In the genomic region with DNA sequence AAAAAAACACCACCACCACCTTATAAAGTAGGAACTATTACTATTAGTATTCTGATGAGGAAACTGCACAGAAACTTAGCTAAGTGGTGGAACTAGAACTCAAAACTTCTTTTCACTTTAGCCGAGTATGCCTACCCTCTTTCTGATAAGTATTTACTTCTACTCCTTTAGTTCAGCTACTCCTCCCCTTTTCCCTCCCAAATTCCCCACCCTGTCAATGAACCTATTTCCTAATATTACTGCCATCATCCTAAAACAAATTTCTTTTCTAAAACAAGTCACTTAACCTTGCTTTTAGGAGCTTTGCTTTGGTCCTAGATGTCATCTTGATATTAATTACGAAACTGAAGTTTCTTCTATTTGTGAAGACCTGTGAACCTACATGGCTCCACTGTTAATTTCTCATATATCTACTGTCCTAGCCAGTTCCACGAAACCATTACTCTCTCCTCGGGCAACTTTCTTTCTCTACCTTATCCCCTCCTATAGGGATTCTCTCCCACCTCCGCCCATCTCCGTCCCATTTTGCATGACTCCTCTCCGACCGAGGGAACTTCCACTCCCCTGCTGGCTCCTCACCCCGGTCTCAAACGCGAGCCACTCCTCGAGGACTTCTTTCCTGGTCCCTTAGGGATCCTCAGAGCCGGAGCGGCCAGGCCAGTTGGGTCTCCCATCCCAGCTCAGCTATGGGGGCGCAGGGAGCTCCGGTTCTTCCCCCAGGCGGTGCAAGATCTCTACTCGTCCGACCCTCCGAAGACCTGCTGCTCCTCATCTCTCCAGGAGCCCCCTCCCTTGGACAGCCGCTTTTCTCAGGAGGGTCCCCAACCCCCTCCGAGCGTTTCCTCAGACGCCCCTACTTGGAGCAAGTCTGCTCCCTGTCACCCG, we compare ENCODE assay signal across 8 cellular contexts. TPM values are rescaled to one million over a fixed set of nuclear protein-coding genes. Genes with fewer than 3 reads are reported as not detected.
DNase-seq lines count a peak whose midpoint lies in the region; ATAC-seq, FAIRE-seq and TF ChIP-seq lines count a peak whose summit lies in the region.

No MANE protein-coding gene starts in this region.

- H3K79me1 ChIP-seq in H1 (ENCODE audit: low read depth, low read length) (peaks cover 2% of the 10 kb centered on the region; the same call in 1 of the 2 replicates), mesendoderm (ENCODE audit: low read length) (peaks cover 8% of the 10 kb centered on the region)

- peak overlapping the region; percentile 12 for H3K56ac ChIP-seq in H1 (replicated peaks; ENCODE audit: insufficient read length, low read depth, low read length)
- H3K56ac ChIP-seq in mesendoderm (ENCODE audit: low read length), result peak overlapping the region; percentile 93

- H3K23me2 ChIP-seq in H1 (ENCODE audit: low read depth, low read length), result peaks cover 5% of the 10 kb centered on the region

- H2BK15ac ChIP-seq in H1 (ENCODE audit: low read length) (no peak overlapping the region), mesendoderm (replicated peaks; ENCODE audit: low read depth) (no peak overlapping the region)

- ATAC-seq in HG03045 (IDR thresholded peaks at IDR 0.05; ENCODE audit: unreplicated experiment) (peak; percentile 2), GM21786 (IDR thresholded peaks at IDR 0.05; ENCODE audit: unreplicated experiment) (no peak)

- no peak overlapping the region for H2BK5ac ChIP-seq in H1 (ENCODE audit: low read depth, low read length)
- H2BK5ac ChIP-seq in mesendoderm (ENCODE audit: low read length), result peak overlapping the region; percentile 26

- H4K20me1 ChIP-seq in H1 (replicated peaks in 1 of 2; ENCODE audit: control insufficient read depth in 1 of 2, insufficient read depth in 2 of 2, low read length in 2 of 2), result no peaks in the 10 kb centered on the region

- H3K27me3 ChIP-seq in WERI-Rb-1 (ENCODE audit: insufficient read depth, low read depth, severe bottlenecking) (no peaks in the 10 kb centered on the region), H1 (replicated peaks in 1 of 4; ENCODE audit: control insufficient read depth in 3 of 4, extremely low read depth in 1 of 4, insufficient read depth in 3 of 4, low read length in 3 of 4) (no peaks in the 10 kb centered on the region), mesendoderm (ENCODE audit: insufficient read depth, low read length, poor library complexity) (no peaks in the 10 kb centered on the region), tibial nerve (no peaks in the 10 kb centered on the region)

- no peak overlapping the region for H4K5ac ChIP-seq in H1 (ENCODE audit: insufficient read length, low read depth, low read length)
- no peak overlapping the region for H4K5ac ChIP-seq in mesendoderm (ENCODE audit: low read length)

- H3K14ac ChIP-seq in H1 (ENCODE audit: insufficient read length), result no peak overlapping the region

- WGBS in H1 (ENCODE audit: extremely low coverage in 1 of 2, insufficient coverage in 1 of 2, insufficient read length in 1 of 2, insufficient replicate concordance in 2 of 2, low coverage in 1 of 2, low lambda C conversion rate in 2 of 2, missing lambda C conversion rate in 1 of 2), 2 experiments, result 6% methylated on average over 25 of the region's 25 CpGs; no CpG with 5 or more reads in 1 of the 2 experiments
- WGBS in mesendoderm (ENCODE audit: extremely low coverage, insufficient coverage, low lambda C conversion rate), result no CpG with 5 or more reads among the region's 25 CpGs
- 2 to 3% methylated on average over 25 of the region's 25 CpGs for WGBS in tibial nerve, 2 donors

- TF ChIP-seq RAD21 in H1 (IDR thresholded peaks at IDR 0.05 in 1 of 2, conservative IDR thresholded peaks at IDR 0.05 in 1 of 2; ENCODE audit: low read depth in 2 of 2, low read length in 2 of 2), result no peak

- CTCF ChIA-PET in H1 (lab: Charles Lee; ENCODE audit: partially characterized antibody), result interaction anchor here (0.9 to 1.5 kb wide), 3 partner anchors 15 to 225 kb away, joined by 3 to 5 read pairs (median 5); no protein-coding TSS in a partner anchor

- H3K4me3 ChIP-seq in WERI-Rb-1 (ENCODE audit: low read depth, low read length), result peak overlapping the region; percentile 98
- peak overlapping the region; percentile 80 to 97 (median 88) for H3K4me3 ChIP-seq in H1 (ENCODE audit: extremely low read depth in 1 of 4, insufficient read depth in 2 of 4, low read depth in 3 of 4, low read length in 4 of 4)
- peak overlapping the region; percentile 91 for H3K4me3 ChIP-seq in mesendoderm (ENCODE audit: low read length)
- peak overlapping the region; percentile 76 to 100 (median 89) for H3K4me3 ChIP-seq in tibial nerve

- H3K4me2 ChIP-seq in H1 (ENCODE audit: insufficient read depth in 1 of 2, low read depth in 2 of 2, low read length in 2 of 2), result peak overlapping the region; percentile 73 to 82
- H3K4me2 ChIP-seq in mesendoderm (ENCODE audit: low read length), result peak overlapping the region; percentile 60

- H3K4ac ChIP-seq in H1 (replicated peaks; ENCODE audit: insufficient read length, low read depth, low read length), result no peak overlapping the region
- peak overlapping the region; percentile 82 for H3K4ac ChIP-seq in mesendoderm (ENCODE audit: low read depth, low read length)

- TF ChIP-seq CTCF in WERI-Rb-1 (IDR thresholded peaks at IDR 0.05; ENCODE audit: low read depth, low read length), result no peak
- no peak for TF ChIP-seq CTCF in H1 (IDR thresholded peaks at IDR 0.05; ENCODE audit: control extremely low read depth in 1 of 3, insufficient read depth in 1 of 3, low read depth in 1 of 3, low read length in 3 of 3)
- TF ChIP-seq CTCF in tibial nerve (IDR thresholded peaks at IDR 0.05), result no peak

- H3K9ac ChIP-seq in H1 (replicated peaks in 1 of 4; ENCODE audit: extremely low read depth in 1 of 4, low read depth in 3 of 4, low read length in 3 of 4), result peak overlapping the region in 3 of 4 experiments; percentile 62 to 67 (median 65); a peak in 5 of 7 replicates
- H3K9ac ChIP-seq in mesendoderm (ENCODE audit: low read length), result peak overlapping the region; percentile 92

- H3K4me1 ChIP-seq in H1 (replicated peaks in 1 of 4; ENCODE audit: control insufficient read depth in 3 of 4, insufficient read depth in 4 of 4, low read length in 3 of 4), result peaks cover 0 to 7% (median 3%) of the 10 kb centered on the region in 4 experiments; a peak in 3 of 7 replicates
- H3K4me1 ChIP-seq in mesendoderm (ENCODE audit: control insufficient read depth, low read depth, low read length), result peaks cover under 1% of the 10 kb centered on the region
- H3K4me1 ChIP-seq in tibial nerve, result peaks cover 0 to 72% (median 24%) of the 10 kb centered on the region in 4 donors

- H2BK120ac ChIP-seq in H1 (replicated peaks; ENCODE audit: low read depth, low read length) (no peak overlapping the region), mesendoderm (ENCODE audit: low read depth, low read length) (no peak overlapping the region)

- no peak overlapping the region for H2AFZ ChIP-seq in H1 (ENCODE audit: low read length)

- H3K36me3 ChIP-seq in WERI-Rb-1 (peaks cover 7% of the 10 kb centered on the region), H1 (ENCODE audit: control insufficient read depth in 2 of 4, insufficient read depth in 4 of 4, low read length in 3 of 4) (no peaks in the 10 kb centered on the region), mesendoderm (ENCODE audit: control insufficient read depth, insufficient read depth, low read length) (no peaks in the 10 kb centered on the region), tibial nerve (peaks cover 0 to 3% (median 0%) of the 10 kb centered on the region in 3 donors)

- H2BK12ac ChIP-seq in H1 (ENCODE audit: low read depth, low read length), result no peak overlapping the region

- TF ChIP-seq POLR2A in H1 (IDR thresholded peaks at IDR 0.05; ENCODE audit: control extremely low read depth in 1 of 2, low read depth in 2 of 2, low read length in 2 of 2) (no peak), tibial nerve (IDR thresholded peaks at IDR 0.05) (no peak)

- H2BK20ac ChIP-seq in H1 (ENCODE audit: low read length), result no peak overlapping the region

- H3K23ac ChIP-seq in H1 (ENCODE audit: insufficient read length) (no peak overlapping the region), mesendoderm (ENCODE audit: low read length) (peak overlapping the region; percentile 91)

- DNase-seq in CD1c-positive myeloid dendritic cell (ENCODE audit: extremely low spot score) (peak; percentile 56), WERI-Rb-1 (peak; percentile 28), H1 (ENCODE audit: low read depth in 1 of 2, low spot score in 2 of 2) (peak in 1 of 2 experiments; percentile 67), mesendoderm (peak; percentile 71), tibial nerve (ENCODE audit: low spot score in 2 of 2) (no peak), occipital lobe (lab: John Stamatoyannopoulos, UW) (no peak)

- H3K79me2 ChIP-seq in H1 (ENCODE audit: control insufficient read depth in 1 of 2, insufficient read depth in 2 of 2, low read length in 2 of 2) (peaks cover 3 to 49% of the 10 kb centered on the region in 2 experiments; a peak in 3 of 4 replicates), mesendoderm (ENCODE audit: control insufficient read depth, insufficient read depth, low read length) (peaks cover 11% of the 10 kb centered on the region)

- 0 out of 2 replicates have a peak overlapping the region, but pooled peaks have one; percentile 57 for H4K8ac ChIP-seq in H1 (ENCODE audit: extremely low read depth, insufficient read depth, low read length)
- H4K8ac ChIP-seq in mesendoderm (ENCODE audit: low read depth, low read length), result no peak overlapping the region

- FAIRE-seq in H1 (lab: Jason Lieb, UNC), result no peak

- TF ChIP-seq EP300 in H1 (IDR thresholded peaks at IDR 0.05; ENCODE audit: borderline replicate concordance in 1 of 2, low read depth in 2 of 2, low read length in 2 of 2), result no peak
- TF ChIP-seq EP300 in tibial nerve (IDR thresholded peaks at IDR 0.05), result no peak

- H3K18ac ChIP-seq in H1 (ENCODE audit: extremely low read depth, low read length) (no peak overlapping the region), mesendoderm (ENCODE audit: low read length) (peak overlapping the region; percentile 91)

- no peaks in the 10 kb centered on the region for H3K9me3 ChIP-seq in WERI-Rb-1 (ENCODE audit: severe bottlenecking)
- H3K9me3 ChIP-seq in H1 (ENCODE audit: insufficient read depth in 2 of 2, low read depth in 1 of 2, low read length in 1 of 2), result no peaks in the 10 kb centered on the region
- H3K9me3 ChIP-seq in tibial nerve, result no peaks in the 10 kb centered on the region

- no peak overlapping the region for H4K91ac ChIP-seq in H1 (replicated peaks; ENCODE audit: insufficient read length, low read length)

- no peak overlapping the region for H2AK5ac ChIP-seq in H1 (ENCODE audit: low read depth, low read length)
- H2AK5ac ChIP-seq in mesendoderm (ENCODE audit: low read length), result no peak overlapping the region

- POLR2A ChIA-PET in H1 (lab: Charles Lee; ENCODE audit: partially characterized antibody), result interaction anchor here (0.7 to 1.8 kb wide), 7 partner anchors 8 to 416 kb away, joined by 3 to 5 read pairs (median 3); no protein-coding TSS in a partner anchor

- H3K27ac ChIP-seq in WERI-Rb-1 (peak overlapping the region; percentile 73), H1 (ENCODE audit: low read depth, low read length) (no peak overlapping the region; the same call in 1 of the 2 replicates), mesendoderm (ENCODE audit: low read depth, low read length) (peak overlapping the region; percentile 93), tibial nerve (peak overlapping the region; percentile 93 to 95 (median 95))

RNA-seq across cellular contexts. Expression of a gene that starts 1.1 kb away (rescaled TPM):
- 44.3 and 54.3 TPM in 2 replicates for total RNA-seq in H1 (2021; fragmentation: NEBNext Ultra II Directional; extraction: Animal tissue kit (Norgen Biotek cat#: 25700))
- 78.1 and 88.3 TPM in 2 replicates for polyA plus RNA-seq in H1 (2011; rRNA removed)
- polyA plus RNA-seq in H1 (2011; cell fraction: cytosol; rRNA removed), result 58.1 TPM
- 121 TPM for polyA plus RNA-seq in H1 (2011; cell fraction: nucleus; rRNA removed)
- 31.8 to 40.4 TPM (median 38.1 TPM) in 4 replicates for polyA plus RNA-seq in H1 (2012, experiment 1 of 2)
- 7.8 TPM for polyA plus RNA-seq in H1 (2012, experiment 2 of 2)
- 46.7 TPM for polyA plus RNA-seq in H1 (2013, experiment 1 of 2)
- 45.9 TPM for polyA plus RNA-seq in H1 (2013, experiment 2 of 2)
- polyA minus RNA-seq in H1 (2011; rRNA and poly(A)+ RNA removed), result 115 and 132 TPM in 2 replicates
- 37.5 TPM for polyA minus RNA-seq in H1 (2011; cell fraction: cytosol; rRNA and poly(A)+ RNA removed)
- polyA minus RNA-seq in H1 (2011; cell fraction: nucleus; rRNA and poly(A)+ RNA removed), result 91.3 TPM
- polyA plus RNA-seq in mesendoderm (2013, experiment 1 of 2), result 46.8 TPM
- polyA plus RNA-seq in mesendoderm (2013, experiment 2 of 2), result 43.6 TPM
- total RNA-seq in tibial nerve (10 to 100 TPM; 50.7 to 81.9 (median 60.2) TPM), occipital lobe (18.7 TPM)

RNA-seq across cellular contexts. Expression of a gene that starts 33.4 kb away (rescaled TPM):
- 31.6 and 34.4 TPM in 2 replicates for total RNA-seq in H1 (2021; fragmentation: NEBNext Ultra II Directional; extraction: Animal tissue kit (Norgen Biotek cat#: 25700))
- 27.2 and 36.3 TPM in 2 replicates for polyA plus RNA-seq in H1 (2011; rRNA removed)
- 27.5 TPM for polyA plus RNA-seq in H1 (2011; cell fraction: cytosol; rRNA removed)
- 28.0 TPM for polyA plus RNA-seq in H1 (2011; cell fraction: nucleus; rRNA removed)
- polyA plus RNA-seq in H1 (2012, experiment 1 of 2), result 24.3 to 27.5 TPM (median 25.4 TPM) in 4 replicates
- 24.0 TPM for polyA plus RNA-seq in H1 (2012, experiment 2 of 2)
- 16.0 TPM for polyA plus RNA-seq in H1 (2013, experiment 1 of 2)
- polyA plus RNA-seq in H1 (2013, experiment 2 of 2), result 16.0 TPM
- polyA minus RNA-seq in H1 (2011; rRNA and poly(A)+ RNA removed), result 21.3 and 24.6 TPM in 2 replicates
- polyA minus RNA-seq in H1 (2011; cell fraction: cytosol; rRNA and poly(A)+ RNA removed), result 29.1 TPM
- polyA minus RNA-seq in H1 (2011; cell fraction: nucleus; rRNA and poly(A)+ RNA removed), result 26.9 TPM
- 15.2 TPM for polyA plus RNA-seq in mesendoderm (2013, experiment 1 of 2)
- polyA plus RNA-seq in mesendoderm (2013, experiment 2 of 2), result 15.3 TPM
- 10 to 100 TPM; 25.5 to 28.6 (median 26.8) TPM for total RNA-seq in tibial nerve
- total RNA-seq in occipital lobe, result 28.2 TPM

Comparison
In these comparisons a context has a peak if more than half of its experiments do, and no peak if none do; other contexts are left out.
1. DNase-seq: peak in CD1c-positive myeloid dendritic cell (single experiment), WERI-Rb-1 (single experiment) and mesendoderm (single experiment); none in tibial nerve (0 of 2) and occipital lobe (single experiment).
2. Peak in every context shown above with its lines, with median percentiles within 50 percentile points of each other: H3K4me3 ChIP-seq.